In genomic region chr12:22180699-22181098, GRCh38 we compare ENCODE assay signal across 17 cellular contexts.
"Had no signal": no experiment of that assay in that cellular context is flagged by ENCODE, and none has a peak within 500 bp of the region (broad histone marks: within the 10 kb centered on the region; RNA-seq: fewer than 3 reads in every experiment).

No MANE protein-coding gene starts in this region.

- FAIRE-seq: endometrium, frontal cortex had no signal

- H3K9me3 ChIP-seq: heart left ventricle, right atrium auricular region, sigmoid colon, tibial artery, upper lobe of right lung, vagina had no signal

- H3K4me3 Mint-ChIP-seq: mesothelial cell of epicardium, natural killer cell, neural crest cell had no signal

- DNase-seq: effector memory CD4-positive, alpha-beta T cell; heart left ventricle; hippocampal formation; natural killer cell; sigmoid colon; stimulated activated CD4-positive, alpha-beta T cell treated with anti-CD3 and anti-CD28 coated beads, Interleukin-12 subunit alpha, Interleukin-12 subunit beta, amount 100 ng/mL, for 4 hours; stimulated activated naive CD8-positive, alpha-beta T cell treated with anti-CD3 and anti-CD28 coated beads, Interleukin-15, Interleukin-2, amounts not matched to agents 100 U/mL and 50 U/mL, for 24 hours; tibial artery; upper lobe of right lung had no signal

- ATAC-seq: esophagus mucosa; heart left ventricle; natural killer cell; stimulated activated naive CD8-positive, alpha-beta T cell treated with anti-CD3 and anti-CD28 coated beads, Interleukin-15, Interleukin-2, amounts not matched to agents 100 U/mL and 50 U/mL, for 24 hours; upper lobe of right lung had no signal

- H3K36me3 ChIP-seq: heart left ventricle, right atrium auricular region, sigmoid colon, tibial artery, upper lobe of right lung, vagina had no signal

- H3K4me3 ChIP-seq: heart left ventricle, right atrium auricular region, sigmoid colon, skin epidermis, tibial artery, upper lobe of right lung, vagina had no signal

- H3K36me3 Mint-ChIP-seq: mesothelial cell of epicardium, natural killer cell had no signal

- H3K4me1 Mint-ChIP-seq: mesothelial cell of epicardium, neural crest cell had no signal

- H3K27ac Mint-ChIP-seq: mesothelial cell of epicardium, natural killer cell had no signal

- H3K27me3 ChIP-seq: heart left ventricle, right atrium auricular region, sigmoid colon, tibial artery, upper lobe of right lung, vagina had no signal

- H3K4me1 ChIP-seq: heart left ventricle, right atrium auricular region, tibial artery, upper lobe of right lung, vagina had no signal

- H3K27ac ChIP-seq: heart left ventricle, right atrium auricular region, sigmoid colon, skin epidermis, tibial artery, upper lobe of right lung, vagina had no signal
